In the genomic region with DNA sequence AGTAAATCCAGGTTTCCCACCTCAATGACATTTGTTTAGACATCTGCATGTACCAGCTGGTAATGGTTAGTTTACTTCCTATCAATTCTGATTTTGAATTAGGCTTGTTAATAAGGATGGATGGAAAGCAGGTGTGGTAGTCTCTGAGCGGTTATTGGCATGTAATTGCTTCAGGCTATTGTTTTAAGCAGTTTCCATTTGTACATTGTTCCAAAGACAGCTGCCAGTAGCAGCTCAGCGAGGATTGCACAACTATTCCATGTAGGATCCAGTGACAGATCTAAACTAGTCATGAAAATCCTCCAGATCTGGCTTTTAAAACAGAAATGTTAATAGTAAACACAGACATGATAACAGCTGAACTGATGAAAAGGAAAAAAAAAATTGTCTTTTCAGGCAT, we compare ENCODE assay signal across 22 cellular contexts.
DNase-seq lines count a peak whose midpoint lies in the region; ATAC-seq, FAIRE-seq and TF ChIP-seq lines count a peak whose summit lies in the region.
"Had no signal": no experiment of that assay in that cellular context is flagged by ENCODE, and none has a peak within 500 bp of the region (broad histone marks: within the 10 kb centered on the region; RNA-seq: fewer than 3 reads in every experiment).

No MANE protein-coding gene starts in this region.

- no peak for FAIRE-seq in HepG2 (lab: Jason Lieb, UNC)
- FAIRE-seq: A549, GM19239 had no signal

- H3K9ac ChIP-seq in HepG2 (ENCODE audit: insufficient read depth, low read depth, low read length) (no peak overlapping the region), mammary epithelial cell (ENCODE audit: insufficient read depth, low read length) (no peak overlapping the region)
- H3K9ac ChIP-seq: BLaER1 had no signal

- H2AFZ ChIP-seq in HepG2 (ENCODE audit: low read length) (no peak overlapping the region), mammary epithelial cell (ENCODE audit: low read depth, low read length) (no peak overlapping the region)

- no peak overlapping the region for H3K27ac ChIP-seq in HepG2 (ENCODE audit: extremely low read length, insufficient read depth, low read length)
- no peak overlapping the region for H3K27ac ChIP-seq in right lobe of liver
- no peak overlapping the region for H3K27ac ChIP-seq in mammary epithelial cell (ENCODE audit: insufficient read depth, low read depth, low read length)
- H3K27ac ChIP-seq in effector memory CD4-positive, alpha-beta T cell (ENCODE audit: insufficient read depth, low read length, poor library complexity, severe bottlenecking) = no peak overlapping the region
- H3K27ac ChIP-seq: A549, BLaER1, HL-60, Peyer's patch, SK-N-MC had no signal

- H3K4me2 ChIP-seq in HepG2 (ENCODE audit: low read depth, low read length) (no peak overlapping the region), mammary epithelial cell (ENCODE audit: insufficient read depth, low read depth, low read length) (no peak overlapping the region)
- H3K4me2 ChIP-seq: A549, BLaER1 had no signal

- H3K4me3 ChIP-seq in HepG2 (replicated peaks in 1 of 3; ENCODE audit: insufficient read depth in 1 of 3, low read depth in 2 of 3, low read length in 3 of 3) (no peak overlapping the region), right lobe of liver (no peak overlapping the region), mammary epithelial cell (replicated peaks in 1 of 3; ENCODE audit: insufficient read depth in 1 of 3, low read depth in 2 of 3, low read length in 3 of 3) (no peak overlapping the region)
- H3K4me3 ChIP-seq in effector memory CD4-positive, alpha-beta T cell (ENCODE audit: insufficient read depth, low read depth, low read length, poor library complexity, severe bottlenecking) = no peak overlapping the region
- H3K4me3 ChIP-seq: A549, BLaER1, Peyer's patch, SK-N-MC had no signal

- intact Hi-C loops in HepG2 (cut with micrococcal nuclease; ENCODE audit: unreplicated experiment) (no loop called here), right lobe of liver (cut with DNase I) (no loop called here), mammary epithelial cell (cut with micrococcal nuclease) (no loop called here)

- WGBS in HepG2 (ENCODE audit: low lambda C conversion rate) = 6% methylated on average over 2 of the region's 2 CpGs
- 46% methylated on average over 2 of the region's 2 CpGs for WGBS in right lobe of liver (ENCODE audit: insufficient coverage, low coverage, low lambda C conversion rate, missing lambda C conversion rate)
- WGBS in mammary epithelial cell (ENCODE audit: low coverage, missing lambda C conversion rate) = 7% methylated on average over 2 of the region's 2 CpGs

- TF ChIP-seq CTCF in HepG2 (CRISPR knock-in tag; IDR thresholded peaks at IDR 0.05) (no peak), right lobe of liver (IDR thresholded peaks at IDR 0.05) (no peak), mammary epithelial cell (conservative IDR thresholded peaks at IDR 0.05 in 1 of 2, IDR thresholded peaks at IDR 0.05 in 1 of 2; ENCODE audit: extremely low read depth in 1 of 2, insufficient read depth in 1 of 2, low read depth in 1 of 2, low read length in 2 of 2) (no peak), omental fat pad (IDR thresholded peaks at IDR 0.05) (no peak)

- H3K27me3 ChIP-seq in HepG2 (ENCODE audit: control insufficient read depth in 1 of 2, insufficient read depth in 2 of 2, low read length in 2 of 2) = no peaks in the 10 kb centered on the region
- no peaks in the 10 kb centered on the region for H3K27me3 ChIP-seq in right lobe of liver
- H3K27me3 ChIP-seq in mammary epithelial cell (ENCODE audit: insufficient read depth, low read length) = no peaks in the 10 kb centered on the region
- H3K27me3 ChIP-seq in effector memory CD4-positive, alpha-beta T cell (replicated peaks; ENCODE audit: control insufficient read depth, insufficient read depth, low read length, poor library complexity, severe bottlenecking) = no peaks in the 10 kb centered on the region
- H3K27me3 ChIP-seq: BLaER1, Peyer's patch had no signal

- POLR2A ChIA-PET in HepG2 (lab: Yijun Ruan, JAX) = no interaction called here

- no peaks in the 10 kb centered on the region for H3K4me1 ChIP-seq in HepG2 (ENCODE audit: insufficient read depth, low read length)
- no peaks in the 10 kb centered on the region for H3K4me1 ChIP-seq in right lobe of liver
- H3K4me1 ChIP-seq in mammary epithelial cell (ENCODE audit: insufficient read depth, low read length) = peaks cover 5% of the 10 kb centered on the region
- H3K4me1 ChIP-seq in effector memory CD4-positive, alpha-beta T cell (ENCODE audit: control insufficient read depth, insufficient read depth, low read length, poor library complexity, severe bottlenecking) = no peaks in the 10 kb centered on the region
- H3K4me1 ChIP-seq: A549, BLaER1, Peyer's patch had no signal

- BruUV-seq in HepG2 (replicated peaks; lab: Mats Ljungman, UMichigan) (no TSS peak), mammary epithelial cell (replicated peaks; lab: Mats Ljungman, UMichigan) (no TSS peak)

- in situ Hi-C loops in HepG2 (cut with HindIII; ENCODE audit: extremely low pct_ligation_motif_present, low pct_unique_long_range_greater_than_20kb) = no loop called here
- in situ Hi-C loops in mammary epithelial cell (cut with MboI; ENCODE audit: low sequenced_read_pairs in 2 of 2) = no loop called here

- no peak for DNase-seq in HepG2 (ENCODE audit: low spot score)
- DNase-seq in right lobe of liver = no peak
- DNase-seq in NCI-H748 (lab: John Stamatoyannopoulos, UW; ENCODE audit: unreplicated experiment) = peak; percentile 80
- DNase-seq in mammary epithelial cell = peak; percentile 39
- no peak for DNase-seq in NCI-H2227 treated with DMSO at 0.1 percent for 48 hours (lab: John Stamatoyannopoulos, UW)
- no peak for DNase-seq in omental fat pad (ENCODE audit: low spot score)
- DNase-seq in effector memory CD4-positive, alpha-beta T cell = no peak
- DNase-seq: CD4-positive, alpha-beta memory T cell; DMS153; GF-D8; H9; Kasumi-1; NCI-H1694 treated with DMSO at 0.1 percent for 48 hours; NCI-H510A treated with DMSO at 0.1 percent for 48 hours; Peyer's patch; SHP77; T-helper 1 cell had no signal

- TF ChIP-seq RAD21 in HepG2 (CRISPR knock-in tag; IDR thresholded peaks at IDR 0.05) = no peak

- H3K79me2 ChIP-seq in HepG2 (ENCODE audit: insufficient read depth, low read length) = no peaks in the 10 kb centered on the region
- H3K79me2 ChIP-seq in mammary epithelial cell (ENCODE audit: insufficient read depth, low read length) = no peaks in the 10 kb centered on the region

- H4K20me1 ChIP-seq in HepG2 (ENCODE audit: insufficient read depth, low read length) (no peaks in the 10 kb centered on the region), mammary epithelial cell (ENCODE audit: insufficient read depth, low read length) (no peaks in the 10 kb centered on the region)
- H4K20me1 ChIP-seq: BLaER1 had no signal

- CTCF ChIA-PET in HepG2 (lab: Yijun Ruan, JAX; ENCODE audit: low intra/inter-chr PET ratio, low total read pairs) (no interaction called here), mammary epithelial cell (lab: Charles Lee; ENCODE audit: low non-redundant PET) (no interaction called here)

- TF ChIP-seq POLR2A in HepG2 (IDR thresholded peaks at IDR 0.05; ENCODE audit: insufficient read depth in 1 of 2, low read depth in 2 of 2, low read length in 2 of 2) (no peak), right lobe of liver (IDR thresholded peaks at IDR 0.05) (no peak)

- H3K9me3 ChIP-seq in HepG2 (ENCODE audit: low read length) = no peaks in the 10 kb centered on the region
- H3K9me3 ChIP-seq in right lobe of liver = no peaks in the 10 kb centered on the region
- H3K9me3 ChIP-seq in mammary epithelial cell (replicated peaks; ENCODE audit: insufficient read depth, low read length) = peaks cover 3% of the 10 kb centered on the region
- H3K9me3 ChIP-seq in effector memory CD4-positive, alpha-beta T cell (ENCODE audit: control insufficient read depth, low read length) = no peaks in the 10 kb centered on the region
- H3K9me3 ChIP-seq: A549, Peyer's patch had no signal

- H3K36me3 ChIP-seq in HepG2 (replicated peaks in 1 of 2; ENCODE audit: control insufficient read depth in 1 of 2, insufficient read depth in 2 of 2, low read length in 2 of 2) = no peaks in the 10 kb centered on the region
- no peaks in the 10 kb centered on the region for H3K36me3 ChIP-seq in right lobe of liver
- H3K36me3 ChIP-seq in mammary epithelial cell (ENCODE audit: insufficient read depth, low read length) = no peaks in the 10 kb centered on the region
- H3K36me3 ChIP-seq in effector memory CD4-positive, alpha-beta T cell (ENCODE audit: control insufficient read depth, insufficient read depth, low read length) = no peaks in the 10 kb centered on the region
- H3K36me3 ChIP-seq: BLaER1, Peyer's patch had no signal

- no peak for TF ChIP-seq EP300 in HepG2 (IDR thresholded peaks at IDR 0.05; ENCODE audit: low read depth in 2 of 2, low read length in 2 of 2)
- TF ChIP-seq EP300 in HepG2 (CRISPR knock-in tag; IDR thresholded peaks at IDR 0.05; ENCODE audit: borderline replicate concordance) = no peak

- dilution Hi-C loops in mammary epithelial cell (cut with HindIII; ENCODE audit: low sequenced_read_pairs) = no loop called here

- ATAC-seq in HepG2 (no peak), right lobe of liver (no peak), omental fat pad (ENCODE audit: low FRiP score) (no peak)
- ATAC-seq: A549 had no signal

TF ChIP-seq in HepG2, 621 proteins besides CTCF, POLR2A, EP300 and RAD21:
- no peak for TF ChIP-seq TOPORS (CRISPR knock-in tag; IDR thresholded peaks at IDR 0.05)
- peak; percentile 70 for TF ChIP-seq CEBPB (IDR thresholded peaks at IDR 0.05; ENCODE audit: borderline replicate concordance, low read depth, low read length)
- no peak for TF ChIP-seq HOXA5 (CRISPR knock-in tag; IDR thresholded peaks at IDR 0.05)

Comparison
In these comparisons a context has a peak if more than half of its experiments do, and no peak if none do; other contexts are left out.
1. DNase-seq: peak in NCI-H748 (single experiment) and mammary epithelial cell (single experiment); none in HepG2 (single experiment), right lobe of liver (0 of 3), NCI-H2227 treated with DMSO at 0.1 percent for 48 hours (single experiment), omental fat pad (single experiment) and effector memory CD4-positive, alpha-beta T cell (0 of 3).